Comparison of ENCODE assay signal across 1 cellular context in genomic region chr22:19050117-19050516, GRCh38.
TF ChIP-seq lines count a peak whose summit lies in the region.

No MANE protein-coding gene starts in this region.

TF ChIP-seq in K562, 482 proteins besides CTCF, POLR2A, EP300 and RAD21 (continued from another document and continues in another):
- no peak for TF ChIP-seq HOMEZ (CRISPR knock-in tag; IDR thresholded peaks at IDR 0.05)
- TF ChIP-seq PCBP2 (IDR thresholded peaks at IDR 0.05; ENCODE audit: low read depth, low read length, poor library complexity, severe bottlenecking), result no peak
- no peak for TF ChIP-seq EHMT2 (IDR thresholded peaks at IDR 0.05)
- TF ChIP-seq TSC22D4 (tag; IDR thresholded peaks at IDR 0.05), result no peak
- no peak for TF ChIP-seq MBD2 (IDR thresholded peaks at IDR 0.05; ENCODE audit: borderline replicate concordance, low read depth)
- TF ChIP-seq SNRNP70 (optimal IDR thresholded peaks at IDR 0.05; ENCODE audit: low read depth, low read length), result no peak
- TF ChIP-seq, protein P1, sequence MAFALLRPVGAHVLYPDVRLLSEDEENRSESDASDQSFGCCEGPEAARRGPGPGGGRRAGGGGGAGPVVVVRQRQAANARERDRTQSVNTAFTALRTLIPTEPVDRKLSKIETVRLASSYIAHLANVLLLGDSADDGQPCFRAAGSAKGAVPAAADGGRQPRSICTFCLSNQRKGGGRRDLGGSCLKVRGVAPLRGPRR (CRISPR knock-in tag; IDR thresholded peaks at IDR 0.05), result 0 out of 2 replicates have a peak, but pooled peaks have one; percentile 56
- TF ChIP-seq RREB1 (CRISPR knock-in tag; IDR thresholded peaks at IDR 0.05), result no peak
- no peak for TF ChIP-seq ZNF395 (CRISPR knock-in tag; IDR thresholded peaks at IDR 0.05)
- TF ChIP-seq BRCA1 (IDR thresholded peaks at IDR 0.05), result no peak
- TF ChIP-seq BRCA1 (CRISPR knock-in tag; IDR thresholded peaks at IDR 0.05), result no peak
- TF ChIP-seq NR2C2 (CRISPR knock-in tag; IDR thresholded peaks at IDR 0.05), result no peak
- TF ChIP-seq NR2C2 (tag; IDR thresholded peaks at IDR 0.05), result no peak
- TF ChIP-seq ZNF75A (CRISPR knock-in tag; IDR thresholded peaks at IDR 0.05), result no peak
- no peak for TF ChIP-seq MTA1 (IDR thresholded peaks at IDR 0.05; ENCODE audit: borderline replicate concordance)
- TF ChIP-seq HDAC6 (IDR thresholded peaks at IDR 0.05; ENCODE audit: low read depth, low read length), result no peak
- TF ChIP-seq ZHX1 (conservative IDR thresholded peaks at IDR 0.05; ENCODE audit: low read length), result no peak
- no peak for TF ChIP-seq EZH2 (IDR thresholded peaks at IDR 0.05; ENCODE audit: borderline replicate concordance, low read depth, low read length)
- no peak for TF ChIP-seq SAFB2 (IDR thresholded peaks at IDR 0.05; ENCODE audit: borderline replicate concordance, low read depth, low read length, severe bottlenecking)
- TF ChIP-seq TFAM (CRISPR knock-in tag; conservative IDR thresholded peaks at IDR 0.05), result no peak
- no peak for TF ChIP-seq ZBTB40 (IDR thresholded peaks at IDR 0.05)
- no peak for TF ChIP-seq ZBTB40 (CRISPR knock-in tag; IDR thresholded peaks at IDR 0.05)
- no peak for TF ChIP-seq ZNF23 (CRISPR knock-in tag; IDR thresholded peaks at IDR 0.05)
- TF ChIP-seq TRIM28 (IDR thresholded peaks at IDR 0.05), result 0 out of 2 replicates have a peak, but pooled peaks have one; percentile 36
- 0 out of 2 replicates have a peak, but pooled peaks have one; percentile 17 for TF ChIP-seq ZFP1 (CRISPR knock-in tag; IDR thresholded peaks at IDR 0.05)
- no peak for TF ChIP-seq FOXM1 (IDR thresholded peaks at IDR 0.05; ENCODE audit: low read depth)
- no peak for TF ChIP-seq FOXM1 (CRISPR knock-in tag; IDR thresholded peaks at IDR 0.05; ENCODE audit: low read depth)
- TF ChIP-seq ZNF212 (CRISPR knock-in tag; IDR thresholded peaks at IDR 0.05), result 0 out of 2 replicates have a peak, but pooled peaks have one; percentile 24
- no peak for TF ChIP-seq ZNF134 (CRISPR knock-in tag; conservative IDR thresholded peaks at IDR 0.05)
- TF ChIP-seq GTF2E2 (tag; IDR thresholded peaks at IDR 0.05), result no peak
- 0 out of 2 replicates have a peak, but pooled peaks have one; percentile 35 for TF ChIP-seq MTF1 (CRISPR knock-in tag; IDR thresholded peaks at IDR 0.05; ENCODE audit: borderline replicate concordance)
- TF ChIP-seq MTA2 (IDR thresholded peaks at IDR 0.05; ENCODE audit: low read depth), result no peak
- TF ChIP-seq SREBF1 (IDR thresholded peaks at IDR 0.05; ENCODE audit: borderline replicate concordance, low read depth, low read length), result no peak
- no peak for TF ChIP-seq ZNF175 (CRISPR knock-in tag; IDR thresholded peaks at IDR 0.05; ENCODE audit: low read depth)
- no peak for TF ChIP-seq ZNF165 (CRISPR knock-in tag; IDR thresholded peaks at IDR 0.05; ENCODE audit: borderline replicate concordance)
- TF ChIP-seq ZKSCAN8 (CRISPR knock-in tag; IDR thresholded peaks at IDR 0.05), result no peak
- no peak for TF ChIP-seq TFE3 (CRISPR knock-in tag; IDR thresholded peaks at IDR 0.05)
